ENCODE assay signal across 2 cellular contexts in the genomic region with DNA sequence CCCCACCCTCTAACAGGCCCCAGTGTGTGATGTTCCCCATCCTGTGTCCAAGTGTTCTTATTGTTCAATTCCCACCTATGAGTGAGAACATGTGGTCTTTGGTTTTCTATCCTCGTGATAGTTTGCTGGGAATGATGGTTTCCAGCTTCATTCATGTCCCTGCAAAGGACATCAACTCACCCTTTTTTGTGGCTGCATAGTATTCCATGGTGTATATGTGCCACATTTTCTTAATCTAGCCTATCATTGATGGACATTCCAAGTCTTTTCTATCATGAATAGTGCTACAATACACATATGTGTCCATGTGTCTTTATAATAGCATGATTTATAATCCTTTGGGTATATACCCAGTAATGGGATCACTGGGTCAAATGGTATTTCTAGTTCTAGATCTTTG. TPM values are rescaled to one million over a fixed set of nuclear protein-coding genes. Genes with fewer than 3 reads are reported as not detected.
"Had no signal": no experiment of that assay in that cellular context is flagged by ENCODE, and none has a peak within 500 bp of the region (broad histone marks: within the 10 kb centered on the region; RNA-seq: fewer than 3 reads in every experiment).

No MANE protein-coding gene starts in this region.

RNA-seq across cellular contexts. Expression of a gene that starts 15.5 kb away (rescaled TPM):
- total RNA-seq: G401, GM12878 had no signal
- polyA plus RNA-seq: GM12878 had no signal

RNA-seq across cellular contexts. Expression of a gene that starts 47.3 kb away (rescaled TPM):
- total RNA-seq: G401, GM12878 had no signal
- polyA plus RNA-seq: GM12878 had no signal

RNA-seq across cellular contexts. Expression of a gene that starts 55.9 kb away (rescaled TPM):
- total RNA-seq: G401, GM12878 had no signal
- polyA plus RNA-seq: GM12878 had no signal
